In the genomic region with DNA sequence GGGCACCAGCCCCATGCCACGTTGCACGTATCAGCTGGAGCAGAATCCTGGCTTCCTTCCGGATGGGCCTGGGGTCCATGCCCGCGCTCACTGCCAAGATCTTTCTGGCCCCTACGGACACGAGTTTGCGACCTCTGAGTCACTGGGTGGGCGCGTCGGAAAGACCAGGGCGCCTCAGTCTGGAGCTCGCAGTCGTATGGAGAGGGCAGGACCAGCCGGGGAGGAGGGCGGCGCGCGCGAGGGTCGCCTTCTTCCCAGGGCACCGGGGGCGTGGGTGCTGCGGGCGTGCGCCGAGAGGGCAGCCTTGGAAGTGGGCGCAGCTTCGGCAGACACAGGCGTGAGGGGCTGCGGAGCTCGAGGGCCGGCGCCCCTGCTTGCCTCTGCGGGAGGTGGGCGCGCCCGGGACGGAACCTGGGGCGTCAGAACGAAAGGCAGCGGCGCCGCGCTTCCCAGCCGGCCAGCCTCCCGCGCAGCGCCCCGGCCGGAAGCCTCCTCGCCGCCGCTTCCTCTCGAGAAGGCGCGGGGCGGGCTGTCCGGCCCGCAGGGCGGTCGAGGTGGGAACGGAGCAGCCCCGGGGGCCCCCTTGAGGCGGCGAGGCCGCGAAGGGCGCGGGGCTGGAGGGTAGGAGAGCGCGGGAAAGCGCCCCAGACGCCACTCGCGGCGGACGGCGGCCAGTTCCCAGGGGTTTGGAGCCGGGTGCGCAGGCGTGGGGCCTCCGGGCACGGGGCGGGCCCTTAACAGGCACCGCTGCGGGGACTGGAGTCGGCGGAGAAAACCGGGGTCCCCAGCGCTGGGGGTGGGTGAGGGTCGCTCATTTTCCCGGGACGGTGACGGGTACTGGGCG, we compare ENCODE assay signal across 8 cellular contexts. TPM values are rescaled to one million over a fixed set of nuclear protein-coding genes. Genes with fewer than 3 reads are reported as not detected.
A peak's percentile ranks its signal among the peaks of the same experiment; 100 is the strongest.
DNase-seq lines count a peak whose midpoint lies in the region; ATAC-seq and TF ChIP-seq lines count a peak whose summit lies in the region.

ARL6IP4 (plus strand) TSS at position 490 of the 844 bp plus-strand sequence. CDS start 459 bp downstream, outside the sequence.

- peak within 1 kb of the TSS; percentile 88 for H3K4me3 ChIP-seq in BE2C (ENCODE audit: low read depth, low read length)
- H3K4me3 ChIP-seq in stomach: peak within 1 kb of the TSS; percentile 94 to 100 (median 98)

- no peak for TF ChIP-seq POLR2A in stomach (IDR thresholded peaks at IDR 0.05)

- 0 to 1% (median 1%) methylated on average over 12 to 96 of the region's 96 CpGs for WGBS in stomach, 5 donors

- H3K9me3 ChIP-seq in BE2C (no peaks in the 10 kb centered on the region), stomach (no peaks in the 10 kb centered on the region)

- H3K27me3 ChIP-seq in BE2C (no peaks in the 10 kb centered on the region), stomach (no peaks in the 10 kb centered on the region)

- ATAC-seq in GM19023 (IDR thresholded peaks at IDR 0.05; ENCODE audit: unreplicated experiment) (peak; percentile 58), HG03460 (IDR thresholded peaks at IDR 0.05; ENCODE audit: unreplicated experiment) (peak; percentile 51)
- peak; percentile 89 for ATAC-seq in natural killer cell treated with Interleukin-12 subunit alpha and Interleukin-12 subunit beta and Interleukin-15 and Interleukin-18, amount 100 ng/mL, for 72 hours

- no peak for TF ChIP-seq CTCF in BE2C (IDR thresholded peaks at IDR 0.05; ENCODE audit: low read depth, low read length)
- no peak for TF ChIP-seq CTCF in stomach (IDR thresholded peaks at IDR 0.05)

- peak within 1 kb of the TSS; percentile 85 for H3K27ac Mint-ChIP-seq in activated T-helper 2 cell treated with anti-CD3 and anti-CD28 coated beads, Interferon-gamma antibody, Interleukin-2, Interleukin-4, amounts not matched to agents 10 μg/mL and 5 μg/mL and 100 μg/mL, durations not matched to agents 14 hours and 24 hours and 36 hours
- peak within 1 kb of the TSS; percentile 65 to 82 for H3K27ac Mint-ChIP-seq in natural killer cell treated with Interleukin-12 subunit alpha and Interleukin-12 subunit beta and Interleukin-15 and Interleukin-18, amount 100 ng/mL, for 72 hours

- H3K9me3 Mint-ChIP-seq in activated T-helper 2 cell treated with anti-CD3 and anti-CD28 coated beads, Interferon-gamma antibody, Interleukin-2, Interleukin-4, amounts not matched to agents 10 μg/mL and 5 μg/mL and 100 μg/mL, durations not matched to agents 14 hours and 24 hours and 36 hours: no peaks in the 10 kb centered on the region
- H3K9me3 Mint-ChIP-seq in natural killer cell treated with Interleukin-12 subunit alpha and Interleukin-12 subunit beta and Interleukin-15 and Interleukin-18, amount 100 ng/mL, for 72 hours: no peaks in the 10 kb centered on the region

- peak within 1 kb of the TSS; percentile 90 for H3K4me3 Mint-ChIP-seq in activated T-helper 2 cell treated with anti-CD3 and anti-CD28 coated beads, Interferon-gamma antibody, Interleukin-2, Interleukin-4, amounts not matched to agents 10 μg/mL and 5 μg/mL and 100 μg/mL, durations not matched to agents 14 hours and 24 hours and 36 hours (ENCODE audit: low read depth)
- peak within 1 kb of the TSS; percentile 90 for H3K4me3 Mint-ChIP-seq in natural killer cell treated with Interleukin-12 subunit alpha and Interleukin-12 subunit beta and Interleukin-15 and Interleukin-18, amount 100 ng/mL, for 72 hours

- H3K27me3 Mint-ChIP-seq in activated T-helper 2 cell treated with anti-CD3 and anti-CD28 coated beads, Interferon-gamma antibody, Interleukin-2, Interleukin-4, amounts not matched to agents 10 μg/mL and 5 μg/mL and 100 μg/mL, durations not matched to agents 14 hours and 24 hours and 36 hours (ENCODE audit: low read depth): no peaks in the 10 kb centered on the region
- no peaks in the 10 kb centered on the region for H3K27me3 Mint-ChIP-seq in natural killer cell treated with Interleukin-12 subunit alpha and Interleukin-12 subunit beta and Interleukin-15 and Interleukin-18, amount 100 ng/mL, for 72 hours

- intact Hi-C loops in activated T-helper 2 cell treated with anti-CD3 and anti-CD28 coated beads, Interferon-gamma antibody, Interleukin-2, Interleukin-4, amounts not matched to agents 10 μg/mL and 5 μg/mL and 100 μg/mL, durations not matched to agents 14 hours and 24 hours and 36 hours (cut with micrococcal nuclease): loop anchor here (1.0 kb wide), 1 partner anchor 172 kb away; no protein-coding TSS in a partner anchor
- intact Hi-C loops in stomach (cut with DNase I; ENCODE audit: low total_unique reads): loop anchor here (10.0 kb wide), 1 partner anchor 254 kb away; the partner anchor contains the start of genes MPHOSPH9 and MTRFR

- TF ChIP-seq EP300 in stomach (IDR thresholded peaks at IDR 0.05): no peak

- H3K27ac ChIP-seq in stomach: peak within 1 kb of the TSS; percentile 88 to 93 (median 91)

- peaks cover 16% of the 10 kb centered on the region for H3K36me3 ChIP-seq in BE2C
- H3K36me3 ChIP-seq in stomach: peaks cover 5 to 44% (median 32%) of the 10 kb centered on the region in 4 donors

- DNase-seq in BE2C (peak; percentile 70), fibroblast of peridontal ligament (ENCODE audit: extremely low read depth) (peak; percentile 45), stomach (peak; percentile 70)
- DNase-seq in activated T-helper 2 cell treated with anti-CD3 and anti-CD28 coated beads, Interferon-gamma antibody, Interleukin-2, Interleukin-4, amounts not matched to agents 10 μg/mL and 5 μg/mL and 100 μg/mL, durations not matched to agents 14 hours and 24 hours and 36 hours (ENCODE audit: low spot score): peak; percentile 54
- peak; percentile 85 for DNase-seq in natural killer cell treated with Interleukin-12 subunit alpha and Interleukin-12 subunit beta and Interleukin-15 and Interleukin-18, amount 100 ng/mL, for 72 hours (ENCODE audit: low spot score)

- peaks cover 37% of the 10 kb centered on the region for H3K36me3 Mint-ChIP-seq in activated T-helper 2 cell treated with anti-CD3 and anti-CD28 coated beads, Interferon-gamma antibody, Interleukin-2, Interleukin-4, amounts not matched to agents 10 μg/mL and 5 μg/mL and 100 μg/mL, durations not matched to agents 14 hours and 24 hours and 36 hours (ENCODE audit: low read depth)
- no peaks in the 10 kb centered on the region for H3K36me3 Mint-ChIP-seq in natural killer cell treated with Interleukin-12 subunit alpha and Interleukin-12 subunit beta and Interleukin-15 and Interleukin-18, amount 100 ng/mL, for 72 hours

- peaks cover 8% of the 10 kb centered on the region for H3K4me1 ChIP-seq in BE2C
- peaks cover 73 to 91% (median 91%) of the 10 kb centered on the region in 4 donors for H3K4me1 ChIP-seq in stomach

- H3K4me1 Mint-ChIP-seq in activated T-helper 2 cell treated with anti-CD3 and anti-CD28 coated beads, Interferon-gamma antibody, Interleukin-2, Interleukin-4, amounts not matched to agents 10 μg/mL and 5 μg/mL and 100 μg/mL, durations not matched to agents 14 hours and 24 hours and 36 hours (ENCODE audit: low read depth): peaks cover 31% of the 10 kb centered on the region
- peaks cover 31 to 50% of the 10 kb centered on the region in 2 donors for H3K4me1 Mint-ChIP-seq in natural killer cell treated with Interleukin-12 subunit alpha and Interleukin-12 subunit beta and Interleukin-15 and Interleukin-18, amount 100 ng/mL, for 72 hours (ENCODE audit: low read depth in 2 of 2)

TF ChIP-seq in PFSK-1, 5 proteins besides CTCF, POLR2A, EP300 and RAD21:
- no peak for TF ChIP-seq FOXP2 (optimal IDR thresholded peaks at IDR 0.05; ENCODE audit: borderline replicate concordance, extremely low read depth, extremely low read length, insufficient read depth)
- peak; percentile 63 for TF ChIP-seq POLR2AphosphoS5 (IDR thresholded peaks at IDR 0.05; ENCODE audit: low read depth, low read length)
- TF ChIP-seq TAF1 (IDR thresholded peaks at IDR 0.05; ENCODE audit: borderline replicate concordance, insufficient read depth, low read length): peak; percentile 79; the same call in 1 of the 2 replicates
- TF ChIP-seq SIN3A (IDR thresholded peaks at IDR 0.05; ENCODE audit: borderline replicate concordance, insufficient read depth, low read length): no peak; the same call in 1 of the 2 replicates

RNA-seq across cellular contexts. Expression of gene ARL6IP4, which starts in this region (rescaled TPM):
- 558 TPM for polyA plus RNA-seq in BE2C (2012; ENCODE audit: insufficient read depth, insufficient read length, low read depth)
- 557 TPM for polyA plus RNA-seq in PFSK-1 (2012; ENCODE audit: insufficient read length, low read depth)
- 161 and 168 TPM in 2 replicates for total RNA-seq in activated T-helper 2 cell treated with anti-CD3 and anti-CD28 coated beads, Interferon-gamma antibody, Interleukin-2, Interleukin-4, amounts not matched to agents 10 μg/mL and 5 μg/mL and 100 μg/mL, durations not matched to agents 14 hours and 24 hours and 36 hours
- total RNA-seq in natural killer cell treated with Interleukin-12 subunit alpha and Interleukin-12 subunit beta and Interleukin-15 and Interleukin-18, amount 100 ng/mL, for 72 hours: 100 to 1,000 TPM; 146 to 212 TPM
- 100 to 1,000 TPM; 104 to 294 (median 181) TPM for total RNA-seq in stomach
- 100 to 1,000 TPM; 321 to 432 (median 386) TPM for polyA plus RNA-seq in stomach

Comparison
In these comparisons a context has a peak if more than half of its experiments do, and no peak if none do; other contexts are left out.
1. Peak in every context shown above with its lines: DNase-seq, ATAC-seq, H3K4me3 ChIP-seq and H3K27ac ChIP-seq.